8 cellular contexts compared by ENCODE assay signal in the genomic region with DNA sequence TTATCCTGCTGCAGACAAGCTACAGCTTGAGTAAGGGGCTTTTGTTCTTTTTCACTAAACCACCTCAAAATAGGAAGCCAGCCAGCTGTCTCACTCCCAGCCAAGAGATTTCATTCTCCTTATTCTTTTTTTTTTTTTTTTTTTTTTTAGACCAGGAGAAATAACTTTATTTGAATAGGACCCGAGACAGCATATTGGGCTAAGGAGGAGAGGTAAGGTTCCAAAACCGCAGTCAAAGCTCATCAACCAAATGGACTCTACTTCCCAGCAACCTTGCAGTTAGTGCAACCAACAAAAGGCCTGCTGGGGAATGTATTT. TPM values are rescaled to one million over a fixed set of nuclear protein-coding genes. Genes with fewer than 3 reads are reported as not detected.
A peak's percentile ranks its signal among the peaks of the same experiment; 100 is the strongest.
DNase-seq lines count a peak whose midpoint lies in the region; ATAC-seq and TF ChIP-seq lines count a peak whose summit lies in the region.
"Not testable (repeated sequence)": the region's sequence is repeated elsewhere in the genome, so short reads cannot be mapped to it uniquely, and the experiment has no call there.

No MANE protein-coding gene starts in this region.

- peak overlapping the region; percentile 61 to 82 (median 76) for H3K4me3 Mint-ChIP-seq in CD4-positive, CD25-positive, alpha-beta regulatory T cell
- H3K4me3 Mint-ChIP-seq in activated CD8-positive, alpha-beta T cell treated with anti-CD3 and anti-CD28 coated beads for 36 hours = peak overlapping the region; percentile 69
- peak overlapping the region; percentile 76 for H3K4me3 Mint-ChIP-seq in activated naive CD8-positive, alpha-beta T cell treated with anti-CD3 and anti-CD28 coated beads, Interleukin-2, amount 10 ng/mL, durations not matched to agents 7 days and 5 days
- peak overlapping the region; percentile 27 for H3K4me3 Mint-ChIP-seq in endothelial cell (ENCODE audit: unreplicated experiment)
- H3K4me3 Mint-ChIP-seq in nephron = peak overlapping the region in 2 of 3 experiments; percentile 11 to 31
- peak overlapping the region; percentile 77 to 82 for H3K4me3 Mint-ChIP-seq in stimulated activated naive B cell treated with anti-CD40 and anti-IgM and Interleukin-4, amounts not matched to agents 10 μg/mL and 1 μg/mL and 100 μg/mL, for 72 hours

- intact Hi-C loops in PC-9 (cut with micrococcal nuclease; ENCODE audit: unreplicated experiment); activated CD8-positive, alpha-beta T cell treated with anti-CD3 and anti-CD28 coated beads for 36 hours (cut with micrococcal nuclease): not testable (repeated sequence)

- DNase-seq in CD4-positive, CD25-positive, alpha-beta regulatory T cell; HEK293T (ENCODE audit: extremely low spot score); PC-9; activated CD8-positive, alpha-beta T cell treated with anti-CD3 and anti-CD28 coated beads for 36 hours; activated naive CD8-positive, alpha-beta T cell treated with anti-CD3 and anti-CD28 coated beads, Interleukin-2, amount 10 ng/mL, durations not matched to agents 7 days and 5 days; endothelial cell (ENCODE audit: low spot score); stimulated activated naive B cell treated with anti-CD40 and anti-IgM and Interleukin-4, amounts not matched to agents 10 μg/mL and 1 μg/mL and 100 μg/mL, for 72 hours: not testable (repeated sequence)

- not testable (repeated sequence) for H3K27me3 Mint-ChIP-seq in CD4-positive, CD25-positive, alpha-beta regulatory T cell; activated CD8-positive, alpha-beta T cell treated with anti-CD3 and anti-CD28 coated beads for 36 hours; activated naive CD8-positive, alpha-beta T cell treated with anti-CD3 and anti-CD28 coated beads, Interleukin-2, amount 10 ng/mL, durations not matched to agents 7 days and 5 days; endothelial cell (ENCODE audit: unreplicated experiment); nephron (ENCODE audit: low read depth); stimulated activated naive B cell treated with anti-CD40 and anti-IgM and Interleukin-4, amounts not matched to agents 10 μg/mL and 1 μg/mL and 100 μg/mL, for 72 hours

- peak overlapping the region; percentile 90 for H3K27ac ChIP-seq in CD4-positive, CD25-positive, alpha-beta regulatory T cell (ENCODE audit: insufficient read depth, low read length, poor library complexity, severe bottlenecking)
- peak overlapping the region; percentile 19; the same call in 1 of the 2 replicates for H3K27ac ChIP-seq in PC-9

- peaks cover 10% of the 10 kb centered on the region for H3K36me3 Mint-ChIP-seq in CD4-positive, CD25-positive, alpha-beta regulatory T cell
- peaks cover 28% of the 10 kb centered on the region for H3K36me3 Mint-ChIP-seq in activated CD8-positive, alpha-beta T cell treated with anti-CD3 and anti-CD28 coated beads for 36 hours (ENCODE audit: low read depth)
- peaks cover 30% of the 10 kb centered on the region for H3K36me3 Mint-ChIP-seq in activated naive CD8-positive, alpha-beta T cell treated with anti-CD3 and anti-CD28 coated beads, Interleukin-2, amount 10 ng/mL, durations not matched to agents 7 days and 5 days
- not testable (repeated sequence) for H3K36me3 Mint-ChIP-seq in endothelial cell (ENCODE audit: low read depth, unreplicated experiment); nephron (ENCODE audit: low read depth)
- peaks cover 11 to 14% of the 10 kb centered on the region in 2 donors for H3K36me3 Mint-ChIP-seq in stimulated activated naive B cell treated with anti-CD40 and anti-IgM and Interleukin-4, amounts not matched to agents 10 μg/mL and 1 μg/mL and 100 μg/mL, for 72 hours

- H3K4me1 Mint-ChIP-seq in CD4-positive, CD25-positive, alpha-beta regulatory T cell = peaks cover 31 to 78% (median 54%) of the 10 kb centered on the region in 4 donors
- peaks cover 68% of the 10 kb centered on the region for H3K4me1 Mint-ChIP-seq in activated CD8-positive, alpha-beta T cell treated with anti-CD3 and anti-CD28 coated beads for 36 hours (ENCODE audit: low read depth)
- peaks cover 49% of the 10 kb centered on the region for H3K4me1 Mint-ChIP-seq in activated naive CD8-positive, alpha-beta T cell treated with anti-CD3 and anti-CD28 coated beads, Interleukin-2, amount 10 ng/mL, durations not matched to agents 7 days and 5 days
- peaks cover 47% of the 10 kb centered on the region for H3K4me1 Mint-ChIP-seq in endothelial cell (ENCODE audit: unreplicated experiment)
- peaks cover 26% of the 10 kb centered on the region for H3K4me1 Mint-ChIP-seq in nephron
- peaks cover 37 to 81% of the 10 kb centered on the region in 2 donors for H3K4me1 Mint-ChIP-seq in stimulated activated naive B cell treated with anti-CD40 and anti-IgM and Interleukin-4, amounts not matched to agents 10 μg/mL and 1 μg/mL and 100 μg/mL, for 72 hours

- TF ChIP-seq CTCF in PC-9 (conservative IDR thresholded peaks at IDR 0.05); activated CD8-positive, alpha-beta T cell treated with anti-CD3 and anti-CD28 coated beads for 36 hours (IDR thresholded peaks at IDR 0.05); endothelial cell (IDR thresholded peaks at IDR 0.05; ENCODE audit: unreplicated experiment); nephron (IDR thresholded peaks at IDR 0.05; ENCODE audit: unreplicated experiment in 3 of 3): not testable (repeated sequence)

- H3F3A ChIP-seq in PC-9 (ENCODE audit: insufficient read depth, low read depth) = peaks cover 13% of the 10 kb centered on the region; the same call in 1 of the 2 replicates

- H2AFZ ChIP-seq in PC-9 = not testable (repeated sequence)

- not testable (repeated sequence) for H3K36me3 ChIP-seq in CD4-positive, CD25-positive, alpha-beta regulatory T cell (ENCODE audit: control insufficient read depth, insufficient read depth, low read length); PC-9 (ENCODE audit: low read depth)

- H3K9me3 ChIP-seq in CD4-positive, CD25-positive, alpha-beta regulatory T cell (ENCODE audit: control insufficient read depth in 2 of 2, low read length in 2 of 2); PC-9 (ENCODE audit: insufficient read depth, low read depth): not testable (repeated sequence)

- POLR2A ChIA-PET in HEK293T (lab: Yijun Ruan, JAX); PC-9 (lab: Charles Lee; ENCODE audit: unreplicated experiment): not testable (repeated sequence)
- POLR2A ChIA-PET in activated CD8-positive, alpha-beta T cell treated with anti-CD3 and anti-CD28 coated beads for 36 hours (lab: Charles Lee) = interaction anchor here (0.9 to 1.7 kb wide), 2 partner anchors 9 to 27 kb away, joined by 4 to 19 read pairs; a partner anchor contains a TSS
- POLR2A ChIA-PET in activated naive CD8-positive, alpha-beta T cell treated with anti-CD3 and anti-CD28 coated beads, Interleukin-2, amount 10 ng/mL, durations not matched to agents 7 days and 5 days (lab: Charles Lee) = interaction anchor here (0.6 to 6.3 kb wide), 6 partner anchors 9 to 207 kb away, joined by 3 to 80 read pairs (median 4); a partner anchor contains a TSS

- peak overlapping the region; percentile 82 for H3K4me3 ChIP-seq in CD4-positive, CD25-positive, alpha-beta regulatory T cell (ENCODE audit: low read depth, low read length)
- H3K4me3 ChIP-seq in PC-9 = not testable (repeated sequence)

- peaks cover 0 to 13% (median 2%) of the 10 kb centered on the region in 7 donors for H3K9me3 Mint-ChIP-seq in CD4-positive, CD25-positive, alpha-beta regulatory T cell
- H3K9me3 Mint-ChIP-seq in activated CD8-positive, alpha-beta T cell treated with anti-CD3 and anti-CD28 coated beads for 36 hours = peaks cover 15% of the 10 kb centered on the region
- peaks cover 16% of the 10 kb centered on the region for H3K9me3 Mint-ChIP-seq in activated naive CD8-positive, alpha-beta T cell treated with anti-CD3 and anti-CD28 coated beads, Interleukin-2, amount 10 ng/mL, durations not matched to agents 7 days and 5 days
- H3K9me3 Mint-ChIP-seq in endothelial cell (ENCODE audit: unreplicated experiment); stimulated activated naive B cell treated with anti-CD40 and anti-IgM and Interleukin-4, amounts not matched to agents 10 μg/mL and 1 μg/mL and 100 μg/mL, for 72 hours: not testable (repeated sequence)
- H3K9me3 Mint-ChIP-seq in nephron = peaks cover 14% of the 10 kb centered on the region

- BruUV-seq in PC-9 (replicated peaks; lab: Mats Ljungman, UMichigan) = not testable (repeated sequence)

- not testable (repeated sequence) for ATAC-seq in CD4-positive, CD25-positive, alpha-beta regulatory T cell (ENCODE audit: low read depth in 2 of 2); activated CD8-positive, alpha-beta T cell treated with anti-CD3 and anti-CD28 coated beads for 36 hours; activated naive CD8-positive, alpha-beta T cell treated with anti-CD3 and anti-CD28 coated beads, Interleukin-2, amount 10 ng/mL, durations not matched to agents 7 days and 5 days (ENCODE audit: low read depth); stimulated activated naive B cell treated with anti-CD40 and anti-IgM and Interleukin-4, amounts not matched to agents 10 μg/mL and 1 μg/mL and 100 μg/mL, for 72 hours (replicated peaks)

- CTCF ChIA-PET in HEK293T (lab: Yijun Ruan, JAX); PC-9 (lab: Charles Lee): not testable (repeated sequence)
- CTCF ChIA-PET in activated CD8-positive, alpha-beta T cell treated with anti-CD3 and anti-CD28 coated beads for 36 hours (lab: Charles Lee) = interaction anchor here (1.3 to 13.1 kb wide), 4 partner anchors 9 to 28 kb away, joined by 3 to 86 read pairs (median 6); a partner anchor contains a TSS

- not testable (repeated sequence) for H3K27me3 ChIP-seq in CD4-positive, CD25-positive, alpha-beta regulatory T cell (ENCODE audit: control insufficient read depth, insufficient read depth, low read length); PC-9 (ENCODE audit: insufficient read depth, low read depth)

- peak overlapping the region; percentile 69 to 87 (median 84) for H3K27ac Mint-ChIP-seq in CD4-positive, CD25-positive, alpha-beta regulatory T cell
- H3K27ac Mint-ChIP-seq in activated CD8-positive, alpha-beta T cell treated with anti-CD3 and anti-CD28 coated beads for 36 hours = peak overlapping the region; percentile 87
- H3K27ac Mint-ChIP-seq in activated naive CD8-positive, alpha-beta T cell treated with anti-CD3 and anti-CD28 coated beads, Interleukin-2, amount 10 ng/mL, durations not matched to agents 7 days and 5 days = peak overlapping the region; percentile 86
- H3K27ac Mint-ChIP-seq in endothelial cell (ENCODE audit: unreplicated experiment) (peak overlapping the region; percentile 93), nephron (peak overlapping the region; percentile 88 to 99 (median 98))
- H3K27ac Mint-ChIP-seq in stimulated activated naive B cell treated with anti-CD40 and anti-IgM and Interleukin-4, amounts not matched to agents 10 μg/mL and 1 μg/mL and 100 μg/mL, for 72 hours = peak overlapping the region; percentile 87

- H3K79me2 ChIP-seq in PC-9 (ENCODE audit: low read depth) = not testable (repeated sequence)

- H3K9me2 ChIP-seq in PC-9 (ENCODE audit: insufficient read depth) = not testable (repeated sequence)

- H4K20me1 ChIP-seq in PC-9 (ENCODE audit: insufficient read depth) = not testable (repeated sequence)

- peaks cover 49% of the 10 kb centered on the region for H3K4me1 ChIP-seq in CD4-positive, CD25-positive, alpha-beta regulatory T cell (ENCODE audit: control insufficient read depth, insufficient read depth, low read length, poor library complexity, severe bottlenecking)
- peaks cover 32% of the 10 kb centered on the region for H3K4me1 ChIP-seq in PC-9 (replicated peaks; ENCODE audit: insufficient read depth)

- H3K4me2 ChIP-seq in PC-9 = peak overlapping the region; percentile 56

RNA-seq across cellular contexts. Expression of a gene that starts 8.0 kb away (rescaled TPM):
- 8.4 TPM for total RNA-seq in CD4-positive, CD25-positive, alpha-beta regulatory T cell
- under 1 TPM; 0.06 to 0.27 (median 0.21) TPM for polyA plus RNA-seq in CD4-positive, CD25-positive, alpha-beta regulatory T cell
- total RNA-seq in PC-9 (2021) (5.8 and 9.3 TPM in 2 replicates), endothelial cell (ENCODE audit: unreplicated experiment) (1.8 TPM)
- 1 to 10 TPM; 4.8 to 6.9 TPM for total RNA-seq in activated CD8-positive, alpha-beta T cell treated with anti-CD3 and anti-CD28 coated beads for 36 hours
- total RNA-seq in activated naive CD8-positive, alpha-beta T cell treated with anti-CD3 and anti-CD28 coated beads, Interleukin-2, amount 10 ng/mL, durations not matched to agents 7 days and 5 days = 10 to 100 TPM; 13.1 to 14.0 TPM

RNA-seq across cellular contexts. Expression of a gene that starts 28.5 kb away (rescaled TPM):
- total RNA-seq in CD4-positive, CD25-positive, alpha-beta regulatory T cell = 105 TPM
- polyA plus RNA-seq in CD4-positive, CD25-positive, alpha-beta regulatory T cell = 100 to 1,000 TPM in 2 of 4 donors, 10 to 100 TPM in 2; 89.9 to 122 (median 101) TPM
- total RNA-seq in PC-9 (2021) = 82.8 and 110 TPM in 2 replicates
- 100 to 1,000 TPM; 105 to 107 TPM for total RNA-seq in activated CD8-positive, alpha-beta T cell treated with anti-CD3 and anti-CD28 coated beads for 36 hours
- 10 to 100 TPM; 81.9 to 84.5 TPM for total RNA-seq in activated naive CD8-positive, alpha-beta T cell treated with anti-CD3 and anti-CD28 coated beads, Interleukin-2, amount 10 ng/mL, durations not matched to agents 7 days and 5 days
- 101 TPM for total RNA-seq in endothelial cell (ENCODE audit: unreplicated experiment)

RNA-seq across cellular contexts. Expression of a gene that starts 54.4 kb away (rescaled TPM):
- total RNA-seq in CD4-positive, CD25-positive, alpha-beta regulatory T cell = 2.3 TPM
- 1 to 10 TPM; 4.8 to 5.8 (median 5.4) TPM for polyA plus RNA-seq in CD4-positive, CD25-positive, alpha-beta regulatory T cell
- total RNA-seq in PC-9 (2021) (1.9 and 3.6 TPM in 2 replicates), endothelial cell (ENCODE audit: unreplicated experiment) (4.0 TPM)
- 1 to 10 TPM; 5.2 to 5.6 TPM for total RNA-seq in activated CD8-positive, alpha-beta T cell treated with anti-CD3 and anti-CD28 coated beads for 36 hours
- 1 to 10 TPM; 9.3 to 9.9 TPM for total RNA-seq in activated naive CD8-positive, alpha-beta T cell treated with anti-CD3 and anti-CD28 coated beads, Interleukin-2, amount 10 ng/mL, durations not matched to agents 7 days and 5 days

Comparison
In these comparisons a context has a peak if more than half of its experiments do, and no peak if none do; other contexts are left out.
1. H3K4me3 Mint-ChIP-seq: peak in every context shown above with its lines; median percentile 80 in stimulated activated naive B cell treated with anti-CD40 and anti-IgM and Interleukin-4, amounts not matched to agents 10 μg/mL and 1 μg/mL and 100 μg/mL, for 72 hours; 76 in CD4-positive, CD25-positive, alpha-beta regulatory T cell; 76 in activated naive CD8-positive, alpha-beta T cell treated with anti-CD3 and anti-CD28 coated beads, Interleukin-2, amount 10 ng/mL, durations not matched to agents 7 days and 5 days; 69 in activated CD8-positive, alpha-beta T cell treated with anti-CD3 and anti-CD28 coated beads for 36 hours; 27 in endothelial cell; 21 in nephron.